In the genomic region with DNA sequence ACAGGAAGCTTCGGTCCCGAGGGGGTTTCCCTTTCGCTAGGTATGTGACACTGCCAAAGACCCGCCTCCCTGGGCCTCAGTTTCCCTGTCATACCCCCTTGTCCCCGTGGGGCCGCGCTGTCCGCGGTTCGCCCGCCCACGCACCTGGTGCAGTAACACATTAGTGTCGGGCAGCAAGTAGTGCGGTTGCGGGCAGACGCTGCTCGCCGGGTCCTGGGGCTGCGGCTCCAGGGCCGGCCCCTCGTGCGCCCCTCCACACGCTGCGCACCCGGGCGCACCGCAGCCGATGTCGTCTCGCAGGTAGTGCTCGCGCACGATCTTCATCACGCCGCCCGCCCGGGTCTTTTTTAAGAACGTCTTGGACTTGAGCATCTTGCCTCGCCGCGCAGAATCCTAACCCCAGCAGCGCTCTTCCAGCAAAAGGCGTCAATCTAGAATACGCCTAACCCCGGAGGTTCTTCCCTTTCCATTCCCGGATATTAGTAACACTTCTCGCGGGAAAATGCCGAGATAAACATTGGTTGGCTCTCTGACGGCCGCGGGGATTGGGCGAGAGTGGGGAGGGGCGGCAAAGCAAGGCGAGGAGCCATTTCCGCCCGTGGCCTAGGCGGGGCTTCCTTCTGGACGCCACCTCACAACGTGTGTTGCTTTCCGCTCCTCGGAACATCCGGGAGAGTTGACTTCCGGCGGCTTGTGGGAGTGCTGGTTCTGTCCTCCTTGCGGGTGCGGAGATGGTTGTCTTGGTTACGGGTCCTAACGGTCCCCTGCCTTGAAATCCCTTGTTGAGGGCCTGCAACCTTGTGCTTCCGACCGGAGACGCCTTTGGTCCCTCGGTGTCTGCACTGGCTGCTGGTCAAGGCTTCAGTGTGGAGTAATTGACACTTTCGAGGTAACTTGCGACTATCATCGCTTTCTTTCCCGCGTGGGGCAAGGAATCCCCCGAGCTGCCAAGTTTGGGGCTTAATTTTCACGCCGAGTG, we compare ENCODE assay signal across 1 cellular context.
A peak's percentile ranks its signal among the peaks of the same experiment; 100 is the strongest.
TF ChIP-seq lines count a peak whose summit lies in the region.

A gene with protein sequence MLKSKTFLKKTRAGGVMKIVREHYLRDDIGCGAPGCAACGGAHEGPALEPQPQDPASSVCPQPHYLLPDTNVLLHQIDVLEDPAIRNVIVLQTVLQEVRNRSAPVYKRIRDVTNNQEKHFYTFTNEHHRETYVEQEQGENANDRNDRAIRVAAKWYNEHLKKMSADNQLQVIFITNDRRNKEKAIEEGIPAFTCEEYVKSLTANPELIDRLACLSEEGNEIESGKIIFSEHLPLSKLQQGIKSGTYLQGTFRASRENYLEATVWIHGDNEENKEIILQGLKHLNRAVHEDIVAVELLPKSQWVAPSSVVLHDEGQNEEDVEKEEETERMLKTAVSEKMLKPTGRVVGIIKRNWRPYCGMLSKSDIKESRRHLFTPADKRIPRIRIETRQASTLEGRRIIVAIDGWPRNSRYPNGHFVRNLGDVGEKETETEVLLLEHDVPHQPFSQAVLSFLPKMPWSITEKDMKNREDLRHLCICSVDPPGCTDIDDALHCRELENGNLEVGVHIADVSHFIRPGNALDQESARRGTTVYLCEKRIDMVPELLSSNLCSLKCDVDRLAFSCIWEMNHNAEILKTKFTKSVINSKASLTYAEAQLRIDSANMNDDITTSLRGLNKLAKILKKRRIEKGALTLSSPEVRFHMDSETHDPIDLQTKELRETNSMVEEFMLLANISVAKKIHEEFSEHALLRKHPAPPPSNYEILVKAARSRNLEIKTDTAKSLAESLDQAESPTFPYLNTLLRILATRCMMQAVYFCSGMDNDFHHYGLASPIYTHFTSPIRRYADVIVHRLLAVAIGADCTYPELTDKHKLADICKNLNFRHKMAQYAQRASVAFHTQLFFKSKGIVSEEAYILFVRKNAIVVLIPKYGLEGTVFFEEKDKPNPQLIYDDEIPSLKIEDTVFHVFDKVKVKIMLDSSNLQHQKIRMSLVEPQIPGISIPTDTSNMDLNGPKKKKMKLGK (minus strand): TSS at position 440 of the 979 bp plus-strand sequence. CDS start 68 bp downstream, at position 372.
A gene with protein sequence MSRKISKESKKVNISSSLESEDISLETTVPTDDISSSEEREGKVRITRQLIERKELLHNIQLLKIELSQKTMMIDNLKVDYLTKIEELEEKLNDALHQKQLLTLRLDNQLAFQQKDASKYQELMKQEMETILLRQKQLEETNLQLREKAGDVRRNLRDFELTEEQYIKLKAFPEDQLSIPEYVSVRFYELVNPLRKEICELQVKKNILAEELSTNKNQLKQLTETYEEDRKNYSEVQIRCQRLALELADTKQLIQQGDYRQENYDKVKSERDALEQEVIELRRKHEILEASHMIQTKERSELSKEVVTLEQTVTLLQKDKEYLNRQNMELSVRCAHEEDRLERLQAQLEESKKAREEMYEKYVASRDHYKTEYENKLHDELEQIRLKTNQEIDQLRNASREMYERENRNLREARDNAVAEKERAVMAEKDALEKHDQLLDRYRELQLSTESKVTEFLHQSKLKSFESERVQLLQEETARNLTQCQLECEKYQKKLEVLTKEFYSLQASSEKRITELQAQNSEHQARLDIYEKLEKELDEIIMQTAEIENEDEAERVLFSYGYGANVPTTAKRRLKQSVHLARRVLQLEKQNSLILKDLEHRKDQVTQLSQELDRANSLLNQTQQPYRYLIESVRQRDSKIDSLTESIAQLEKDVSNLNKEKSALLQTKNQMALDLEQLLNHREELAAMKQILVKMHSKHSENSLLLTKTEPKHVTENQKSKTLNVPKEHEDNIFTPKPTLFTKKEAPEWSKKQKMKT (plus strand): TSS at position 673 of the 979 bp plus-strand sequence. CDS start 1,337 bp downstream, outside the sequence.

TF ChIP-seq in GM23338, 12 proteins besides CTCF, POLR2A, EP300 and RAD21:
- TF ChIP-seq EZH2phosphoT487 (IDR thresholded peaks at IDR 0.05; ENCODE audit: unreplicated experiment) (no peak), NANOG (IDR thresholded peaks at IDR 0.05; ENCODE audit: borderline replicate concordance) (0 out of 2 replicates have a peak, but pooled peaks have one; percentile 32), POLR2AphosphoS5 (IDR thresholded peaks at IDR 0.05; ENCODE audit: low read depth) (peak; percentile 83), CREB1 (CRISPR knock-in tag; IDR thresholded peaks at IDR 0.05; ENCODE audit: low read depth) (peak; percentile 25; the same call in 1 of the 2 replicates), JUNB (IDR thresholded peaks at IDR 0.05; ENCODE audit: unreplicated experiment) (no peak), EZH2 (IDR thresholded peaks at IDR 0.05; ENCODE audit: low read depth, unreplicated experiment) (no peak), ZNF114 (CRISPR knock-in tag; IDR thresholded peaks at IDR 0.05) (no peak), ZNF331 (CRISPR knock-in tag; IDR thresholded peaks at IDR 0.05; ENCODE audit: low read depth) (no peak)
- TF ChIP-seq, protein P1, sequence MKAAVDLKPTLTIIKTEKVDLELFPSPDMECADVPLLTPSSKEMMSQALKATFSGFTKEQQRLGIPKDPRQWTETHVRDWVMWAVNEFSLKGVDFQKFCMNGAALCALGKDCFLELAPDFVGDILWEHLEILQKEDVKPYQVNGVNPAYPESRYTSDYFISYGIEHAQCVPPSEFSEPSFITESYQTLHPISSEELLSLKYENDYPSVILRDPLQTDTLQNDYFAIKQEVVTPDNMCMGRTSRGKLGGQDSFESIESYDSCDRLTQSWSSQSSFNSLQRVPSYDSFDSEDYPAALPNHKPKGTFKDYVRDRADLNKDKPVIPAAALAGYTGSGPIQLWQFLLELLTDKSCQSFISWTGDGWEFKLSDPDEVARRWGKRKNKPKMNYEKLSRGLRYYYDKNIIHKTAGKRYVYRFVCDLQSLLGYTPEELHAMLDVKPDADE (IDR thresholded peaks at IDR 0.05) = peak; percentile 86
